ENCODE assay signal across 11 cellular contexts in the genomic region with DNA sequence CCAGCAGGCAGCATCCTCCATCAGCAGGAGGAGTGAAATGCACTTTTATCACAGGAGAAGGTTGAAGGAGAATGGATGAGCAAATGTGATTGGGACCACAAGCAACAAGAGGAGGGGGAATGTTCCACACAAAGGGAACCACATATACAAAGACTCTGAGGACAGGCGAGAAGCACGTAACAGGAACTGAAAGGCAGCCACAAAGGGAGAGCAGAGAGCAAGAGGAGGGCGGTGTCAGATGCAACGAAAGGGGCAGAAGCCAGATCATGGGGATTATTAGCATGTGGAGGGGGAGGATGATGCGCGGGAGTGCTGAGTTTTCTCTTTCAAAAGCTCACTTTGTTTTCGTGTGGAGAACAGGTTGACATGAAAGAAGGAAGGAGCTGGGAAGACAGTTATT.
DNase-seq lines count a peak whose midpoint lies in the region; ATAC-seq and TF ChIP-seq lines count a peak whose summit lies in the region.
"Had no signal": no experiment of that assay in that cellular context is flagged by ENCODE, and none has a peak within 500 bp of the region (broad histone marks: within the 10 kb centered on the region; RNA-seq: fewer than 3 reads in every experiment).

No MANE protein-coding gene starts in this region.

- TF ChIP-seq CTCF in Calu3 (IDR thresholded peaks at IDR 0.05; ENCODE audit: unreplicated experiment) = no peak
- no peak for TF ChIP-seq CTCF in BE2C (IDR thresholded peaks at IDR 0.05; ENCODE audit: low read depth, low read length)
- TF ChIP-seq CTCF in natural killer cell (IDR thresholded peaks at IDR 0.05) = no peak

- no TSS peak for BruUV-seq in Calu3 (replicated peaks; lab: Mats Ljungman, UMichigan)

- H3K36me3 Mint-ChIP-seq in Calu3 (ENCODE audit: insufficient read depth, unreplicated experiment) (no peaks in the 10 kb centered on the region), T-cell (no peaks in the 10 kb centered on the region), natural killer cell (no peaks in the 10 kb centered on the region)

- CTCF ChIA-PET in Calu3 (lab: Charles Lee) = interaction anchor here (0.9 kb wide), 1 partner anchor 122 kb away, joined by 3 read pairs; no protein-coding TSS in a partner anchor
- CTCF ChIA-PET in T-cell (lab: Charles Lee) = no interaction called here

- POLR2A ChIA-PET in T-cell (lab: Charles Lee) = no interaction called here

- ATAC-seq in HG03025 (IDR thresholded peaks at IDR 0.05; ENCODE audit: low FRiP score, unreplicated experiment) = peak; percentile 92
- ATAC-seq in T-cell (replicated peaks in 1 of 4) = peak in 3 of 4 experiments; percentile 40 to 65 (median 56)
- no peak for ATAC-seq in GM21360 (IDR thresholded peaks at IDR 0.05; ENCODE audit: unreplicated experiment)
- no peak for ATAC-seq in natural killer cell
- ATAC-seq: Panc1 had no signal

- DNase-seq in Calu3 (no peak), GM19238 (ENCODE audit: insufficient read length, low spot score) (peak; percentile 29), T-cell (no peak), BE2C (no peak), natural killer cell (no peak), AG20443 (ENCODE audit: low spot score) (no peak)
- DNase-seq: activated gamma-delta T cell treated with Interleukin-2 at 50 U/mL for 16 hours, DMS 273 treated with DMSO at 0.1 percent for 48 hours had no signal

- H3K36me3 ChIP-seq in BE2C = no peaks in the 10 kb centered on the region

- H3K27ac Mint-ChIP-seq in Calu3 (ENCODE audit: unreplicated experiment) (peak overlapping the region; percentile 6), T-cell (peak overlapping the region in 1 of 2 donors; percentile 47), natural killer cell (no peak overlapping the region)

- peaks cover 40% of the 10 kb centered on the region for H3K27me3 ChIP-seq in BE2C

- no peak overlapping the region for H3K4me3 Mint-ChIP-seq in Calu3 (ENCODE audit: low read depth, unreplicated experiment)
- peak overlapping the region in 1 of 3 donors; percentile 24 for H3K4me3 Mint-ChIP-seq in T-cell
- H3K4me3 Mint-ChIP-seq in natural killer cell = no peak overlapping the region

- H3K9me3 Mint-ChIP-seq in Calu3 (ENCODE audit: low read depth, unreplicated experiment) (peaks cover 3% of the 10 kb centered on the region), T-cell (no peaks in the 10 kb centered on the region), natural killer cell (no peaks in the 10 kb centered on the region)

- H3K4me1 ChIP-seq in BE2C = no peaks in the 10 kb centered on the region

- H3K4me1 Mint-ChIP-seq in Calu3 (ENCODE audit: low read depth, unreplicated experiment) (peaks cover 46% of the 10 kb centered on the region), T-cell (peaks cover 0 to 7% (median 4%) of the 10 kb centered on the region in 3 donors), natural killer cell (no peaks in the 10 kb centered on the region)

- intact Hi-C loops in Calu3 (cut with micrococcal nuclease; ENCODE audit: unreplicated experiment) = loop anchor here (5.0 kb wide), 1 partner anchor 49 kb away; no protein-coding TSS in a partner anchor
- intact Hi-C loops in natural killer cell (cut with micrococcal nuclease) = no loop called here

- no peaks in the 10 kb centered on the region for H3K27me3 Mint-ChIP-seq in Calu3 (ENCODE audit: unreplicated experiment)
- H3K27me3 Mint-ChIP-seq in T-cell = peaks cover 0 to 4% of the 10 kb centered on the region in 2 donors
- H3K27me3 Mint-ChIP-seq in natural killer cell (ENCODE audit: low read depth in 2 of 2) = peaks cover 0 to 6% of the 10 kb centered on the region in 2 donors

- H3K4me3 ChIP-seq in BE2C (ENCODE audit: low read depth, low read length) = no peak overlapping the region

- no peaks in the 10 kb centered on the region for H3K9me3 ChIP-seq in BE2C

Comparison
In these comparisons a context has a peak if more than half of its experiments do, and no peak if none do; other contexts are left out.
1. ATAC-seq: peak in HG03025 (single experiment) and T-cell (3 of 4); none in GM21360 (single experiment) and natural killer cell (0 of 3).